In genomic region chr10:67884313-67884841, GRCh38 we compare ENCODE assay signal across 8 cellular contexts. TPM values are rescaled to one million over a fixed set of nuclear protein-coding genes. Genes with fewer than 3 reads are reported as not detected.
DNase-seq lines count a peak whose midpoint lies in the region; ATAC-seq and TF ChIP-seq lines count a peak whose summit lies in the region.

SIRT1 (plus strand) TSS chr10:67884656; CDS start chr10:67884722, 66 bp downstream.

- H3K36me3 ChIP-seq in IMR-90 (ENCODE audit: control insufficient read depth, insufficient read depth, low read length) (peaks cover 7% of the 10 kb centered on the region), OCI-LY7 (ENCODE audit: insufficient read depth, low read length) (peaks cover 27% of the 10 kb centered on the region), mucosa of descending colon (ENCODE audit: low read depth) (no peaks in the 10 kb centered on the region)

- ATAC-seq in GM21529 (IDR thresholded peaks at IDR 0.05; ENCODE audit: unreplicated experiment) (peak; percentile 83), IMR-90 (ENCODE audit: low read depth) (peak; percentile 91), mucosa of descending colon (peak; percentile 91)

- H3K79me2 ChIP-seq in OCI-LY7 (ENCODE audit: insufficient read depth, low read depth, low read length): peaks cover 43% of the 10 kb centered on the region

- peak within 1 kb of the TSS; percentile 55 for H3K27ac ChIP-seq in IMR-90 (ENCODE audit: insufficient read depth, low read length)
- H3K27ac ChIP-seq in OCI-LY7 (ENCODE audit: low read depth, low read length, poor library complexity, severe bottlenecking): peak within 1 kb of the TSS; percentile 75

- peak within 1 kb of the TSS; percentile 56 for H2BK120ac ChIP-seq in IMR-90 (ENCODE audit: low read depth, low read length)

- H3K23ac ChIP-seq in IMR-90 (ENCODE audit: low read depth, low read length): peak within 1 kb of the TSS; percentile 84

- H3K4me3 ChIP-seq in IMR-90 (ENCODE audit: insufficient read depth, low read depth, low read length) (peak within 1 kb of the TSS; percentile 56), OCI-LY7 (ENCODE audit: low read depth, low read length, poor library complexity, severe bottlenecking) (peak within 1 kb of the TSS; percentile 78), epithelial cell of esophagus (ENCODE audit: low read length) (peak within 1 kb of the TSS; percentile 77), mucosa of descending colon (peak within 1 kb of the TSS; percentile 35)

- H2AFZ ChIP-seq in IMR-90 (replicated peaks; ENCODE audit: low read length, poor library complexity) (peak within 1 kb of the TSS; percentile 88), OCI-LY7 (ENCODE audit: low read length) (peak within 1 kb of the TSS; percentile 96)

- H2AK9ac ChIP-seq in IMR-90 (replicated peaks; ENCODE audit: low read depth, low read length, poor library complexity): peak within 1 kb of the TSS; percentile 69

- H3K56ac ChIP-seq in IMR-90 (ENCODE audit: extremely low read depth, insufficient read depth, low read length): peak within 1 kb of the TSS; percentile 72; the same call in 1 of the 2 replicates

- H4K20me1 ChIP-seq in IMR-90 (ENCODE audit: insufficient read depth, low read length) (peaks cover 15% of the 10 kb centered on the region), OCI-LY7 (ENCODE audit: insufficient read depth, low read length) (peaks cover 14% of the 10 kb centered on the region; the same call in 1 of the 2 replicates)

- H3K4me1 ChIP-seq in IMR-90 (ENCODE audit: control insufficient read depth, insufficient read depth, low read length) (peaks cover 3% of the 10 kb centered on the region; the same call in 1 of the 2 replicates), OCI-LY7 (ENCODE audit: insufficient read depth, low read length, poor library complexity, severe bottlenecking) (peaks cover 17% of the 10 kb centered on the region), mucosa of descending colon (ENCODE audit: low read depth) (peaks cover 14% of the 10 kb centered on the region)

- 0 out of 2 replicates have a peak, but pooled peaks cover 5% of the 10 kb centered on the region for H3K9me1 ChIP-seq in IMR-90 (ENCODE audit: insufficient read depth, low read length)

- H2BK15ac ChIP-seq in IMR-90 (ENCODE audit: low read depth, low read length): peak within 1 kb of the TSS; percentile 8; the same call in 1 of the 3 replicates

- peak within 1 kb of the TSS; percentile 60 for H3K9ac ChIP-seq in IMR-90 (ENCODE audit: low read depth, low read length)

- WGBS in IMR-90 (ENCODE audit: extremely low coverage in 2 of 2, insufficient read length in 1 of 2), 2 experiments: 0% methylated on average over 33 of the region's 62 CpGs; no CpG with 5 or more reads in 1 of the 2 experiments

- intact Hi-C loops in IMR-90 (cut with micrococcal nuclease): loop anchor here (1.0 to 10.0 kb wide), 3 partner anchors 190 to 450 kb away; partner anchors contain the start of genes HERC4, HNRNPH3 and PBLD
- intact Hi-C loops in OCI-LY7 (cut with micrococcal nuclease; ENCODE audit: unreplicated experiment): loop anchor here (1.0 to 10.0 kb wide), 5 partner anchors 30 to 448 kb away; partner anchors contain the start of genes HERC4, HNRNPH3 and PBLD
- intact Hi-C loops in mucosa of descending colon (cut with DNase I, micrococcal nuclease): no loop called here

- POLR2A ChIA-PET in IMR-90 (lab: Charles Lee; ENCODE audit: unreplicated experiment): interaction anchor here (0.6 kb wide), 1 partner anchor 17 kb away, joined by 4 read pairs; no protein-coding TSS in a partner anchor
- POLR2A ChIA-PET in OCI-LY7 (lab: Charles Lee): interaction anchor here (0.6 to 2.0 kb wide), 15 partner anchors 17 to 448 kb away, joined by 3 to 7 read pairs (median 3); partner anchors contain the start of genes HNRNPH3 and PBLD

- dilution Hi-C loops in IMR-90 (cut with HindIII; ENCODE audit: low sequenced_read_pairs, unreplicated experiment): no loop called here

- H3K18ac ChIP-seq in IMR-90 (ENCODE audit: low read depth, low read length): peak within 1 kb of the TSS; percentile 14

- no peak for TF ChIP-seq RAD21 in IMR-90 (IDR thresholded peaks at IDR 0.05; ENCODE audit: low read length)

- H4K5ac ChIP-seq in IMR-90 (ENCODE audit: low read depth, low read length): peak within 1 kb of the TSS; percentile 23

- no peak for TF ChIP-seq CTCF in IMR-90 (conservative IDR thresholded peaks at IDR 0.05; ENCODE audit: low read depth, low read length)
- TF ChIP-seq CTCF in OCI-LY7 (conservative IDR thresholded peaks at IDR 0.05; ENCODE audit: low read length): peak; percentile 18; the same call in 1 of the 2 replicates
- no peak for TF ChIP-seq CTCF in epithelial cell of esophagus (IDR thresholded peaks at IDR 0.05; ENCODE audit: insufficient read depth, low read depth, low read length, missing control alignments)
- no peak for TF ChIP-seq CTCF in mucosa of descending colon (IDR thresholded peaks at IDR 0.05)

- peak within 1 kb of the TSS; percentile 63 for H3K4ac ChIP-seq in IMR-90 (ENCODE audit: low read depth, low read length)

- H4K8ac ChIP-seq in IMR-90 (ENCODE audit: low read depth in 2 of 2, low read length in 2 of 2): peak within 1 kb of the TSS; percentile 23 to 73

- no peaks in the 10 kb centered on the region for H3K9me2 ChIP-seq in OCI-LY7 (ENCODE audit: insufficient read depth, low read length)

- H2BK5ac ChIP-seq in IMR-90 (ENCODE audit: low read depth, low read length, poor library complexity, severe bottlenecking): peak within 1 kb of the TSS; percentile 53

- H3K79me1 ChIP-seq in IMR-90 (ENCODE audit: low read depth in 1 of 2, low read length in 2 of 2): peaks cover 15 to 20% of the 10 kb centered on the region in 2 experiments

- peak within 1 kb of the TSS; percentile 35; the same call in 1 of the 2 replicates for H4K91ac ChIP-seq in IMR-90 (ENCODE audit: insufficient read depth, low read depth, low read length)

- no TSS peak for BruUV-seq in IMR-90 (replicated peaks; lab: Mats Ljungman, UMichigan)
- no TSS peak for BruUV-seq in OCI-LY7 (replicated peaks; lab: Mats Ljungman, UMichigan)

- peak; percentile 98 for TF ChIP-seq POLR2A in IMR-90 (IDR thresholded peaks at IDR 0.05; ENCODE audit: low read depth, low read length)

- H2AK5ac ChIP-seq in IMR-90 (ENCODE audit: low read depth, low read length): no peak within 1 kb of the TSS

- DNase-seq in DMS153 (lab: John Stamatoyannopoulos, UW): peak; percentile 91
- peak; percentile 90 for DNase-seq in IMR-90
- DNase-seq in OCI-LY7 (ENCODE audit: low spot score): peak; percentile 96
- peak; percentile 96 for DNase-seq in activated T-cell treated with anti-CD3 and anti-CD28 coated beads for 4 hours
- peak; percentile 94 for DNase-seq in epithelial cell of esophagus (ENCODE audit: low read depth)
- peak; percentile 97 to 99 (median 98) for DNase-seq in mucosa of descending colon
- peak; percentile 90 to 92 for DNase-seq in stimulated activated CD8-positive, alpha-beta memory T cell treated with anti-CD3 and anti-CD28 coated beads, Interleukin-4, amount 100 ng/mL, for 1 hour (ENCODE audit: low read depth in 2 of 2, low spot score in 1 of 2)

- H3K4me2 ChIP-seq in IMR-90 (ENCODE audit: low read depth, low read length) (peak within 1 kb of the TSS; percentile 77), OCI-LY7 (ENCODE audit: low read length) (peak within 1 kb of the TSS; percentile 89)

- CTCF ChIA-PET in IMR-90 (lab: Yijun Ruan, JAX): interaction anchor here (0.5 to 1.1 kb wide), 2 partner anchors 17 to 380 kb away, joined by 3 to 5 read pairs; no protein-coding TSS in a partner anchor
- CTCF ChIA-PET in OCI-LY7 (lab: Charles Lee; ENCODE audit: unreplicated experiment): interaction anchor here (0.5 to 1.2 kb wide), 3 partner anchors 23 to 1057 kb away, joined by 3 read pairs; no protein-coding TSS in a partner anchor

- in situ Hi-C loops in IMR-90 (cut with MboI; ENCODE audit: low sequenced_read_pairs): no loop called here

- peak within 1 kb of the TSS; percentile 83 for H3K14ac ChIP-seq in IMR-90 (replicated peaks; ENCODE audit: low read depth, low read length)

- H3K27me3 ChIP-seq in IMR-90 (ENCODE audit: control insufficient read depth, insufficient read depth, low read length): no peaks in the 10 kb centered on the region

- H3K9me3 ChIP-seq in IMR-90 (ENCODE audit: control insufficient read depth, insufficient read depth, low read length) (no peaks in the 10 kb centered on the region), OCI-LY7 (ENCODE audit: low read length) (no peaks in the 10 kb centered on the region), mucosa of descending colon (no peaks in the 10 kb centered on the region)

- peak within 1 kb of the TSS; percentile 13 for H2BK20ac ChIP-seq in IMR-90 (ENCODE audit: low read depth, low read length)

TF ChIP-seq in IMR-90, 13 proteins besides CTCF, POLR2A, EP300 and RAD21 (continues in another document):
- no peak for TF ChIP-seq CEBPB (IDR thresholded peaks at IDR 0.05; ENCODE audit: low read depth, low read length)
- TF ChIP-seq RFX5 (IDR thresholded peaks at IDR 0.05; ENCODE audit: low read depth, low read length): no peak
- TF ChIP-seq MAFK (IDR thresholded peaks at IDR 0.05; ENCODE audit: low read depth, low read length): no peak
- TF ChIP-seq NFE2L2 (IDR thresholded peaks at IDR 0.05; ENCODE audit: low read depth, low read length): no peak
- no peak for TF ChIP-seq SMC3 (IDR thresholded peaks at IDR 0.05; ENCODE audit: low read depth, low read length)
- no peak for TF ChIP-seq CHD1 (IDR thresholded peaks at IDR 0.05; ENCODE audit: low read depth, low read length)
- no peak for TF ChIP-seq RCOR1 (IDR thresholded peaks at IDR 0.05; ENCODE audit: insufficient replicate concordance, low read length)
- peak; percentile 90 for TF ChIP-seq MAZ (IDR thresholded peaks at IDR 0.05; ENCODE audit: borderline replicate concordance, low read depth, low read length)
- TF ChIP-seq, protein P1, sequence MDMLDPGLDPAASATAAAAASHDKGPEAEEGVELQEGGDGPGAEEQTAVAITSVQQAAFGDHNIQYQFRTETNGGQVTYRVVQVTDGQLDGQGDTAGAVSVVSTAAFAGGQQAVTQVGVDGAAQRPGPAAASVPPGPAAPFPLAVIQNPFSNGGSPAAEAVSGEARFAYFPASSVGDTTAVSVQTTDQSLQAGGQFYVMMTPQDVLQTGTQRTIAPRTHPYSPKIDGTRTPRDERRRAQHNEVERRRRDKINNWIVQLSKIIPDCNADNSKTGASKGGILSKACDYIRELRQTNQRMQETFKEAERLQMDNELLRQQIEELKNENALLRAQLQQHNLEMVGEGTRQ (IDR thresholded peaks at IDR 0.05; ENCODE audit: low read depth, low read length): peak; percentile 99
- TF ChIP-seq BHLHE40 (IDR thresholded peaks at IDR 0.05; ENCODE audit: low read depth, low read length): peak; percentile 94

RNA-seq across cellular contexts. Expression of gene SIRT1, which starts in this region (rescaled TPM):
- total RNA-seq in IMR-90 (2012; rRNA removed): 12.9 and 20.6 TPM in 2 replicates
- polyA plus RNA-seq in IMR-90 (2012; rRNA removed): 6.9 and 9.5 TPM in 2 replicates
- 1.4 and 1.7 TPM in 2 replicates for polyA plus RNA-seq in IMR-90 (2012; cell fraction: cytosol; rRNA removed)
- polyA plus RNA-seq in IMR-90 (2012; cell fraction: nucleus; rRNA removed; ENCODE audit: low replicate concordance): 1.3 and 7.2 TPM in 2 replicates
- total RNA-seq in OCI-LY7 (2014; rRNA removed; shearing (Covaris generic)): 18.0 and 20.4 TPM in 2 replicates
- 35.8 and 39.2 TPM in 2 replicates for total RNA-seq in OCI-LY7 (2022)
- total RNA-seq in mucosa of descending colon: 10 to 100 TPM; 15.2 to 42.2 (median 23.1) TPM

Comparison
In these comparisons a context has a peak if more than half of its experiments do, and no peak if none do; other contexts are left out.
1. Peak in every context shown above with its lines: DNase-seq, ATAC-seq, H3K4me3 ChIP-seq and H3K27ac ChIP-seq.
2. intact Hi-C loops: an anchor here in IMR-90 (1.0 to 10.0 kb wide) and OCI-LY7 (1.0 to 10.0 kb wide); none called in mucosa of descending colon.